Comparison of ENCODE assay signal across 8 cellular contexts in genomic region chr5:65925601-65926275, GRCh38. TPM values are rescaled to one million over a fixed set of nuclear protein-coding genes. Genes with fewer than 3 reads are reported as not detected.
A peak's percentile ranks its signal among the peaks of the same experiment; 100 is the strongest.
DNase-seq lines count a peak whose midpoint lies in the region; ATAC-seq and TF ChIP-seq lines count a peak whose summit lies in the region.

No MANE protein-coding gene starts in this region.

- H3K9me3 Mint-ChIP-seq in mesothelial cell of epicardium: no peaks in the 10 kb centered on the region

- H3K4me3 Mint-ChIP-seq in mesothelial cell of epicardium: peak overlapping the region; percentile 92

- DNase-seq in COR-L47 (lab: John Stamatoyannopoulos, UW) (peak; percentile 88), NCI-H82 (lab: John Stamatoyannopoulos, UW) (peak; percentile 92), mesothelial cell of epicardium (ENCODE audit: low spot score in 2 of 2, unreplicated experiment in 2 of 2) (peak; percentile 84 to 86)
- peak; percentile 27 to 57 (median 55) for DNase-seq in activated CD8-positive, alpha-beta memory T cell treated with anti-CD3 and anti-CD28 coated beads for 48 hours (ENCODE audit: low read depth in 2 of 3, low spot score in 2 of 3)
- peak; percentile 54 to 58 for DNase-seq in stimulated activated CD8-positive, alpha-beta memory T cell treated with anti-CD3 and anti-CD28 coated beads, Interleukin-15, amount 100 ng/mL, for 4 hours (ENCODE audit: low read depth in 2 of 2)

- no peak for TF ChIP-seq CTCF in mesothelial cell of epicardium (IDR thresholded peaks at IDR 0.05; ENCODE audit: unreplicated experiment)

- peaks cover 3% of the 10 kb centered on the region for H3K36me3 Mint-ChIP-seq in mesothelial cell of epicardium

- no peak overlapping the region for H3K4me3 ChIP-seq in endocrine pancreas (ENCODE audit: control insufficient read depth, insufficient read depth, low read length)

- no peaks in the 10 kb centered on the region for H3K27me3 ChIP-seq in endocrine pancreas (ENCODE audit: control insufficient read depth, insufficient read depth, low read length)

- peaks cover 16% of the 10 kb centered on the region for H3K4me1 ChIP-seq in endocrine pancreas (ENCODE audit: control insufficient read depth, insufficient read depth, low read length)

- H3K36me3 ChIP-seq in endocrine pancreas (ENCODE audit: control insufficient read depth, insufficient read depth, low read length): no peaks in the 10 kb centered on the region

- H3K9me3 ChIP-seq in endocrine pancreas (ENCODE audit: control insufficient read depth, low read length): no peaks in the 10 kb centered on the region

- peak overlapping the region; percentile 99 for H3K27ac Mint-ChIP-seq in mesothelial cell of epicardium

- H3K4me1 Mint-ChIP-seq in mesothelial cell of epicardium: peaks cover 39% of the 10 kb centered on the region

- peak overlapping the region; percentile 91 for H3K9ac ChIP-seq in endocrine pancreas (ENCODE audit: control insufficient read depth, insufficient read depth, low read length)

- H3K27me3 Mint-ChIP-seq in mesothelial cell of epicardium (ENCODE audit: low read depth): no peaks in the 10 kb centered on the region

- ATAC-seq in GM19438 (IDR thresholded peaks at IDR 0.05; ENCODE audit: low read depth, unreplicated experiment): peak; percentile 57
- ATAC-seq in HG03565 (IDR thresholded peaks at IDR 0.05; ENCODE audit: unreplicated experiment): peak; percentile 46

RNA-seq across cellular contexts. Expression of gene ERBIN, which starts 0.6 kb away (rescaled TPM):
- 75.7 to 83.3 TPM (median 81.8 TPM) in 3 replicates for total RNA-seq in mesothelial cell of epicardium
